ENCODE assay signal across 1 cellular context in the genomic region with DNA sequence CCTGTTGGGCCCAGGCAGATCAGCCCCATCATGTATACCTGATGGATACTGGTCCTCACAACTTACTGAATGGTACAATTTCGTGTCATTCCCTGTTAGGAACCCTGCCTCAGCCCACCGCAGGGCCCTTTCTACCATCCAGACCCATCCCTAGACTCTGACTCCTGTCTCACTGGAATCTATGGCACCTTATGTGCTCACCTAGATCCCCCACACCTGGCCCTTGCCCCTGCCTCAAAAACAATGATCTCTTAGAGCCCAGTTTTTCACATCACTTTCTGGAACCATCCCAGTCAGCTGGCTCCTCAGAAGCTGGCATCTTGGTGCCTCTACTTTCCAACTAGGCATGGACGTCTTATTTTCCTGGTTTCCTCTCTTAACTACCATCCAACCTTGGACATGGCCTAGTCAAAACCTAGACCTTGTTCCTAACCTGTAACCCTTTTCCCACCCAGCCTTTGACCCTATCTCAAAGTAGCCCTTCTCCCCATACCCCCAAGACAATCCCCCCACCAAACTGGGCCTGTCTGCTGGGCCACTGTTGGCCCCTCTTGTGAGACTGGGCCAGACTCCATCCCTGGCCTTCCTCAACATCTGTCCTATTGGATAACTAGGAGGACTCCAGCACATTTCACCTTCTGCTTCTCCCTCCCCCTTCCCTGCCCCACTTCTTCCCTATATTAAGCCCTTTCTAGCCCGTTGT.
TF ChIP-seq lines count a peak whose summit lies in the region.

No MANE protein-coding gene starts in this region.

TF ChIP-seq in IMR-90, 13 proteins besides CTCF, POLR2A, EP300 and RAD21:
- no peak for TF ChIP-seq NFE2L2 (IDR thresholded peaks at IDR 0.05; ENCODE audit: low read depth, low read length)
- no peak for TF ChIP-seq CHD1 (IDR thresholded peaks at IDR 0.05; ENCODE audit: low read depth, low read length)
- TF ChIP-seq FOS (IDR thresholded peaks at IDR 0.05; ENCODE audit: low read depth, low read length), result no peak
- TF ChIP-seq MAZ (IDR thresholded peaks at IDR 0.05; ENCODE audit: borderline replicate concordance, low read depth, low read length), result no peak
- TF ChIP-seq, protein P1, sequence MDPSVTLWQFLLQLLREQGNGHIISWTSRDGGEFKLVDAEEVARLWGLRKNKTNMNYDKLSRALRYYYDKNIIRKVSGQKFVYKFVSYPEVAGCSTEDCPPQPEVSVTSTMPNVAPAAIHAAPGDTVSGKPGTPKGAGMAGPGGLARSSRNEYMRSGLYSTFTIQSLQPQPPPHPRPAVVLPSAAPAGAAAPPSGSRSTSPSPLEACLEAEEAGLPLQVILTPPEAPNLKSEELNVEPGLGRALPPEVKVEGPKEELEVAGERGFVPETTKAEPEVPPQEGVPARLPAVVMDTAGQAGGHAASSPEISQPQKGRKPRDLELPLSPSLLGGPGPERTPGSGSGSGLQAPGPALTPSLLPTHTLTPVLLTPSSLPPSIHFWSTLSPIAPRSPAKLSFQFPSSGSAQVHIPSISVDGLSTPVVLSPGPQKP (IDR thresholded peaks at IDR 0.05; ENCODE audit: borderline replicate concordance, low read depth, low read length), result no peak
- TF ChIP-seq, protein P2, sequence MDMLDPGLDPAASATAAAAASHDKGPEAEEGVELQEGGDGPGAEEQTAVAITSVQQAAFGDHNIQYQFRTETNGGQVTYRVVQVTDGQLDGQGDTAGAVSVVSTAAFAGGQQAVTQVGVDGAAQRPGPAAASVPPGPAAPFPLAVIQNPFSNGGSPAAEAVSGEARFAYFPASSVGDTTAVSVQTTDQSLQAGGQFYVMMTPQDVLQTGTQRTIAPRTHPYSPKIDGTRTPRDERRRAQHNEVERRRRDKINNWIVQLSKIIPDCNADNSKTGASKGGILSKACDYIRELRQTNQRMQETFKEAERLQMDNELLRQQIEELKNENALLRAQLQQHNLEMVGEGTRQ (IDR thresholded peaks at IDR 0.05; ENCODE audit: low read depth, low read length), result no peak
- TF ChIP-seq RCOR1 (IDR thresholded peaks at IDR 0.05; ENCODE audit: insufficient replicate concordance, low read length), result no peak
- no peak for TF ChIP-seq MAFK (IDR thresholded peaks at IDR 0.05; ENCODE audit: low read depth, low read length)
- TF ChIP-seq SMC3 (IDR thresholded peaks at IDR 0.05; ENCODE audit: low read depth, low read length), result no peak
- no peak for TF ChIP-seq MXI1 (IDR thresholded peaks at IDR 0.05; ENCODE audit: borderline replicate concordance, low read depth, low read length)
- TF ChIP-seq RFX5 (IDR thresholded peaks at IDR 0.05; ENCODE audit: low read depth, low read length), result no peak
- TF ChIP-seq BHLHE40 (IDR thresholded peaks at IDR 0.05; ENCODE audit: low read depth, low read length), result no peak
- no peak for TF ChIP-seq CEBPB (IDR thresholded peaks at IDR 0.05; ENCODE audit: low read depth, low read length)
